Comparison of ENCODE assay signal across 1 cellular context in the genomic region with DNA sequence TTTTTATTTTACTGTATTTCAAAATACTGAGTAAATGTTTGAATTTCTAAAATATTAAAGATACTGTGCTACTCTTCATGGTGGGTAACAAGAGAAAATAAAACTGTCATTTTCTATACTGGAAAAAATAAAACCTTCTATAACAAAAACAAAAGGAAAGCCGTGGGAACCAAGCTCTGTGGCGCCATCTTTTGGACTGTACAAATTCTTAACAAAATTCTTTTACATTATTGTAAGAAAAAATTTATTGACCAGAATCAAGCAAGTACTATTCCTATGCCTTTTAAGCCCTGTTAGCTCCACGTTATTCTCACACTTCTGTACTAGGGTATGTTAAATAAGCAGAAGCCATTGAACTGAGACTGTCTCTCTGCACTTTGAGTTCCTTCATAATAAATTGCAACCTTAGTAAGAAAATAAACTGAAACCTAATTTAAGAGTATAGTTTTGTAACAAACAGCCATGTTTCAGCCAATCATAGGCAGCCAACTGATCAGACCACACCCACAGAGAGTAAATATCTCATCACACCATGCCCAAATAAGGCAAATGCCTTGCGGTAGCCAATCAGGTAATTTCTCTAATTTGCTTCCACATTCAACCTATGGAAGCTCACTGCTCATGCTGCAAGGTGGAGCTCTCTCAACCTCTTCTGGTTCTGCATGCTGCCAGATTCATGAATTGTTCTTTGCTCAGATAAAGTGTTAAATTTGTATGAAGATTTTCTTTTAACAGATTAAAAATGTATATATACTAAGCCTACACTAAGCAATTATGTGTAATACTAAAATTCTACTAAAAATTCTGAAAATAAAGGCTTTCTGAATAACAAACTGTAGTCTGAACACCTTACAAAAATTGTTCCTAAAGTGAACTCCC.
A peak's percentile ranks its signal among the peaks of the same experiment; 100 is the strongest.
TF ChIP-seq lines count a peak whose summit lies in the region.

No MANE protein-coding gene starts in this region.

TF ChIP-seq in K562, 482 proteins besides CTCF, POLR2A, EP300 and RAD21 (continued from another document):
- TF ChIP-seq, protein P1, sequence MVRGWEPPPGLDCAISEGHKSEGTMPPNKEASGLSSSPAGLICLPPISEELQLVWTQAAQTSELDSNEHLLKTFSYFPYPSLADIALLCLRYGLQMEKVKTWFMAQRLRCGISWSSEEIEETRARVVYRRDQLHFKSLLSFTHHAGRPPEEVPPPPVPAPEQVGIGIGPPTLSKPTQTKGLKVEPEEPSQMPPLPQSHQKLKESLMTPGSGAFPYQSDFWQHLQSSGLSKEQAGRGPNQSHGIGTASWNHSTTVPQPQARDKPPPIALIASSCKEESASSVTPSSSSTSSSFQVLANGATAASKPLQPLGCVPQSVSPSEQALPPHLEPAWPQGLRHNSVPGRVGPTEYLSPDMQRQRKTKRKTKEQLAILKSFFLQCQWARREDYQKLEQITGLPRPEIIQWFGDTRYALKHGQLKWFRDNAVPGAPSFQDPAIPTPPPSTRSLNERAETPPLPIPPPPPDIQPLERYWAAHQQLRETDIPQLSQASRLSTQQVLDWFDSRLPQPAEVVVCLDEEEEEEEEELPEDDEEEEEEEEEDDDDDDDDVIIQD (CRISPR knock-in tag; IDR thresholded peaks at IDR 0.05) = no peak
- TF ChIP-seq TSC22D4 (tag; IDR thresholded peaks at IDR 0.05) (no peak), ZNF507 (tag; conservative IDR thresholded peaks at IDR 0.05) (no peak), E2F1 (CRISPR knock-in tag; IDR thresholded peaks at IDR 0.05) (no peak), RCOR1 (IDR thresholded peaks at IDR 0.05; ENCODE audit: borderline replicate concordance in 1 of 2, low read depth in 2 of 2, low read length in 2 of 2) (0 out of 4 replicates have a peak, but pooled peaks of 1 of the 2 experiments have one; percentile 4)
